In genomic region chr13:72403396-72404010, GRCh38 we compare ENCODE assay signal across 26 cellular contexts.
"Had no signal": no experiment of that assay in that cellular context is flagged by ENCODE, and none has a peak within 500 bp of the region (broad histone marks: within the 10 kb centered on the region; RNA-seq: fewer than 3 reads in every experiment).

No MANE protein-coding gene starts in this region.

- H3K9me3 ChIP-seq: adrenal gland, ascending aorta, esophagus squamous epithelium, heart right ventricle, right lobe of liver, tibial artery had no signal

- FAIRE-seq: colon, keratinocyte, small intestine had no signal

- H3K27me3 ChIP-seq: adrenal gland, ascending aorta, esophagus squamous epithelium, heart right ventricle, right lobe of liver, tibial artery had no signal

- H3K9me3 Mint-ChIP-seq: neural crest cell; stimulated activated naive CD8-positive, alpha-beta T cell treated with anti-CD3 and anti-CD28 coated beads, Interleukin-15, amount 100 ng/mL, for 72 hours; WTC11 had no signal

- H3K36me3 Mint-ChIP-seq: activated naive CD4-positive, alpha-beta T cell treated with anti-CD3 and anti-CD28 coated beads, Interleukin-2, amount 50 U/mL, for 72 hours; naive thymus-derived CD4-positive, alpha-beta T cell; stimulated activated effector memory CD8-positive, alpha-beta T cell treated with anti-CD3 and anti-CD28 coated beads, Interleukin-12 subunit alpha, Interleukin-12 subunit beta, amount 100 ng/mL, for 72 hours; WTC11 had no signal

- H3K4me1 Mint-ChIP-seq: activated T-helper 17 cell treated with anti-CD3 and anti-CD28 coated beads, Interleukin-2, amount 50 U/mL, for 72 hours; central memory CD8-positive, alpha-beta T cell; naive thymus-derived CD4-positive, alpha-beta T cell; neural crest cell; stimulated activated effector memory CD8-positive, alpha-beta T cell treated with anti-CD3 and anti-CD28 coated beads, Interleukin-12 subunit alpha, Interleukin-12 subunit beta, amount 100 ng/mL, for 72 hours; stimulated activated naive CD8-positive, alpha-beta T cell treated with anti-CD3 and anti-CD28 coated beads, Interleukin-15, amount 100 ng/mL, for 72 hours had no signal

- H3K4me3 ChIP-seq: adrenal gland, ascending aorta, esophagus squamous epithelium, heart right ventricle, lung, right lobe of liver, tibial artery had no signal

- ATAC-seq: activated naive CD4-positive, alpha-beta T cell treated with anti-CD3 and anti-CD28 coated beads, Interleukin-2, amount 50 U/mL, for 72 hours; activated T-helper 17 cell treated with anti-CD3 and anti-CD28 coated beads, Interleukin-2, amount 50 U/mL, for 72 hours; heart right ventricle; left lobe of liver; naive thymus-derived CD4-positive, alpha-beta T cell; right lobe of liver; stimulated activated effector memory CD8-positive, alpha-beta T cell treated with anti-CD3 and anti-CD28 coated beads, Interleukin-12 subunit alpha, Interleukin-12 subunit beta, amount 100 ng/mL, for 72 hours; stimulated activated naive CD8-positive, alpha-beta T cell treated with anti-CD3 and anti-CD28 coated beads, Interleukin-15, amount 100 ng/mL, for 72 hours; WTC11 had no signal

- H3K4me3 Mint-ChIP-seq: activated T-cell treated with anti-CD3 and anti-CD28 coated beads, Interleukin-2, amount 50 U/mL, for 24 hours; activated T-helper 17 cell treated with anti-CD3 and anti-CD28 coated beads, Interleukin-2, amount 50 U/mL, for 72 hours; central memory CD8-positive, alpha-beta T cell; naive thymus-derived CD4-positive, alpha-beta T cell; neural crest cell; stimulated activated effector memory CD8-positive, alpha-beta T cell treated with anti-CD3 and anti-CD28 coated beads, Interleukin-12 subunit alpha, Interleukin-12 subunit beta, amount 100 ng/mL, for 72 hours; stimulated activated naive CD8-positive, alpha-beta T cell treated with anti-CD3 and anti-CD28 coated beads, Interleukin-15, amount 100 ng/mL, for 72 hours; WTC11 had no signal

- H3K27ac ChIP-seq: ascending aorta, esophagus squamous epithelium, heart right ventricle, right lobe of liver, tibial artery had no signal

- DNase-seq: activated CD8-positive, alpha-beta memory T cell treated with anti-CD3 and anti-CD28 coated beads for 24 hours; activated CD8-positive, alpha-beta memory T cell treated with anti-CD3 and anti-CD28 coated beads, Interleukin-2, amount 50 U/mL, for 4 hours; activated T-cell treated with anti-CD3 and anti-CD28 coated beads, Interleukin-2, amount 50 U/mL, for 24 hours; adrenal gland; effector memory CD4-positive, alpha-beta T cell; esophagus squamous epithelium; heart right ventricle; naive thymus-derived CD4-positive, alpha-beta T cell; occipital lobe; right lobe of liver; small intestine; stimulated activated CD4-positive, alpha-beta T cell treated with anti-CD3 and anti-CD28 coated beads, Interleukin-2, amount 100 ng/mL, for 24 hours; stimulated activated naive CD8-positive, alpha-beta T cell treated with anti-CD3 and anti-CD28 coated beads, Interleukin-15, amount 100 ng/mL, for 72 hours; T-helper 9 cell; tibial artery had no signal

- H3K36me3 ChIP-seq: adrenal gland, ascending aorta, esophagus squamous epithelium, heart right ventricle, right lobe of liver, tibial artery had no signal

- H3K27me3 Mint-ChIP-seq: activated T-cell treated with anti-CD3 and anti-CD28 coated beads, Interleukin-2, amount 50 U/mL, for 24 hours; activated T-helper 17 cell treated with anti-CD3 and anti-CD28 coated beads, Interleukin-2, amount 50 U/mL, for 72 hours; central memory CD8-positive, alpha-beta T cell; stimulated activated naive CD8-positive, alpha-beta T cell treated with anti-CD3 and anti-CD28 coated beads, Interleukin-15, amount 100 ng/mL, for 72 hours had no signal

- H3K27ac Mint-ChIP-seq: activated naive CD4-positive, alpha-beta T cell treated with anti-CD3 and anti-CD28 coated beads, Interleukin-2, amount 50 U/mL, for 72 hours; activated T-cell treated with anti-CD3 and anti-CD28 coated beads, Interleukin-2, amount 50 U/mL, for 24 hours; activated T-helper 17 cell treated with anti-CD3 and anti-CD28 coated beads, Interleukin-2, amount 50 U/mL, for 72 hours; naive thymus-derived CD4-positive, alpha-beta T cell; stimulated activated effector memory CD8-positive, alpha-beta T cell treated with anti-CD3 and anti-CD28 coated beads, Interleukin-12 subunit alpha, Interleukin-12 subunit beta, amount 100 ng/mL, for 72 hours; stimulated activated naive CD8-positive, alpha-beta T cell treated with anti-CD3 and anti-CD28 coated beads, Interleukin-15, amount 100 ng/mL, for 72 hours; WTC11 had no signal
